26 cellular contexts compared by ENCODE assay signal in the genomic region with DNA sequence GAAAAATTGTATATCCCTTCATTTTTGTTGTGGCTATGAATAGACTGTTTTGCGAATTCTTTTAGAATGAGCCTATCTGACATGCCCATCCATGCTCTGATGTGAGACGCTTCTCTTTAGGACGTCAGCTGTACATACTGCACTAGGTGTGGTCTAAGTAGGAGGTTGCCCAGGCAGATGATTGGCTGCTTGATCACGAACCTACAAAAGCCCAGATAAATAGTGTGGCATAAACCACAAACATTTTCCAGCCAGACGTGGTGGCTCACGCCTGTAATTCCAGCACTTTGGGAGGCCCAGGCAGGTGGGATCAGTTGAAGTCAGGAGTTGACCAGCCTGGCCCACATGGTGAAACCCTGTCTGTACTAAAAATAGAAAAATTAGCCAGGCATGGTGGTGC.
DNase-seq lines count a peak whose midpoint lies in the region; ATAC-seq, FAIRE-seq and TF ChIP-seq lines count a peak whose summit lies in the region.
"Had no signal": no experiment of that assay in that cellular context is flagged by ENCODE, and none has a peak within 500 bp of the region (broad histone marks: within the 10 kb centered on the region; RNA-seq: fewer than 3 reads in every experiment).

No MANE protein-coding gene starts in this region.

- H3K4me3 ChIP-seq in breast epithelium (no peak overlapping the region), fibroblast of lung (replicated peaks in 1 of 4; ENCODE audit: control extremely low read depth in 1 of 4, insufficient read depth in 1 of 4, low read depth in 3 of 4, low read length in 4 of 4) (no peak overlapping the region)
- H3K4me3 ChIP-seq: gastrocnemius medialis, GM23338, hepatocyte, lung, mucosa of descending colon, skin epidermis, upper lobe of left lung had no signal

- ATAC-seq in HG02678 (IDR thresholded peaks at IDR 0.05; ENCODE audit: unreplicated experiment) (no peak), HG03175 (IDR thresholded peaks at IDR 0.05; ENCODE audit: unreplicated experiment) (no peak)

- H3K27ac Mint-ChIP-seq in MCF 10A (ENCODE audit: low read depth, unreplicated experiment) = peak overlapping the region; percentile 87
- H3K27ac Mint-ChIP-seq in activated naive CD8-positive, alpha-beta T cell treated with anti-CD3 and anti-CD28 coated beads for 36 hours = no peak overlapping the region
- H3K27ac Mint-ChIP-seq: activated CD4-positive, alpha-beta T cell treated with anti-CD3 and anti-CD28 coated beads for 36 hours; activated CD8-positive, alpha-beta T cell treated with anti-CD3 and anti-CD28 coated beads, Interleukin-2, amount 10 ng/mL, durations not matched to agents 7 days and 5 days; activated naive CD4-positive, alpha-beta T cell treated with anti-CD3 and anti-CD28 coated beads, Interleukin-2, amount 50 U/mL, for 24 hours; activated T-helper 2 cell treated with anti-CD3 and anti-CD28 coated beads, Interferon-gamma antibody, Interleukin-2, Interleukin-4, amounts not matched to agents 10 μg/mL and 5 μg/mL and 100 μg/mL, durations not matched to agents 14 hours and 24 hours and 36 hours; CD4-positive, CD25-positive, alpha-beta regulatory T cell; dendritic cell treated with granulocyte-macrophage colony-stimulating factor and Interleukin-4, amounts not matched to agents 40 ng/mL and 50 ng/mL, for 4 days; GM23338; natural killer cell; stimulated activated naive B cell treated with anti-CD40 and anti-IgM and Interleukin-4, amounts not matched to agents 10 μg/mL and 1 μg/mL and 100 μg/mL, for 72 hours; T-helper 1 cell treated with Interleukin-12 subunit alpha and Interleukin-12 subunit beta and Interleukin-4 antibody, amounts not matched to agents 30 μg/mL and 1 μg/mL, for 36 hours had no signal

- peak; percentile 17 for DNase-seq in MCF 10A (ENCODE audit: unreplicated experiment)
- DNase-seq in breast epithelium (ENCODE audit: low spot score in 2 of 2) = no peak
- peak; percentile 9 to 13 for DNase-seq in fibroblast of lung (ENCODE audit: low read depth in 2 of 2)
- DNase-seq in urothelium cell line (ENCODE audit: low spot score) = peak; percentile 37
- no peak for DNase-seq in activated naive CD8-positive, alpha-beta T cell treated with anti-CD3 and anti-CD28 coated beads for 36 hours

- H4K20me1 ChIP-seq in fibroblast of lung (ENCODE audit: control insufficient read depth, extremely low read depth, insufficient read depth, low read length) = no peaks in the 10 kb centered on the region

- H3K27me3 ChIP-seq in breast epithelium (no peaks in the 10 kb centered on the region), fibroblast of lung (ENCODE audit: control insufficient read depth, insufficient read depth, low read length) (no peaks in the 10 kb centered on the region)
- H3K27me3 ChIP-seq: gastrocnemius medialis, hepatocyte, upper lobe of left lung had no signal

- POLR2A ChIA-PET in MCF 10A (lab: Yijun Ruan, JAX) = interaction anchor here (0.6 to 2.6 kb wide), 11 partner anchors 9 to 1981 kb away, joined by 3 to 36 read pairs (median 4); no protein-coding TSS in a partner anchor

- no peak overlapping the region for H3K4me2 ChIP-seq in fibroblast of lung (ENCODE audit: extremely low read depth, insufficient read depth, low read length)
- H3K4me2 ChIP-seq: GM23338, hepatocyte, SK-N-SH had no signal

- H3K36me3 ChIP-seq in breast epithelium = no peaks in the 10 kb centered on the region
- H3K36me3 ChIP-seq in fibroblast of lung (ENCODE audit: control insufficient read depth, insufficient read depth, low read length) = peaks cover 5% of the 10 kb centered on the region
- H3K36me3 ChIP-seq: gastrocnemius medialis had no signal

- H3K4me3 Mint-ChIP-seq in MCF 10A (ENCODE audit: unreplicated experiment) = peak overlapping the region; percentile 25
- no peak overlapping the region for H3K4me3 Mint-ChIP-seq in activated naive CD8-positive, alpha-beta T cell treated with anti-CD3 and anti-CD28 coated beads for 36 hours
- H3K4me3 Mint-ChIP-seq: activated CD4-positive, alpha-beta T cell treated with anti-CD3 and anti-CD28 coated beads for 36 hours; activated CD8-positive, alpha-beta T cell treated with anti-CD3 and anti-CD28 coated beads, Interleukin-2, amount 10 ng/mL, durations not matched to agents 7 days and 5 days; activated naive CD4-positive, alpha-beta T cell treated with anti-CD3 and anti-CD28 coated beads, Interleukin-2, amount 50 U/mL, for 24 hours; CD4-positive, CD25-positive, alpha-beta regulatory T cell; dendritic cell treated with granulocyte-macrophage colony-stimulating factor and Interleukin-4, amounts not matched to agents 40 ng/mL and 50 ng/mL, for 4 days; GM23338; natural killer cell; stimulated activated naive B cell treated with anti-CD40 and anti-IgM and Interleukin-4, amounts not matched to agents 10 μg/mL and 1 μg/mL and 100 μg/mL, for 72 hours; T-helper 1 cell treated with Interleukin-12 subunit alpha and Interleukin-12 subunit beta and Interleukin-4 antibody, amounts not matched to agents 30 μg/mL and 1 μg/mL, for 36 hours had no signal

- H2AFZ ChIP-seq in fibroblast of lung (ENCODE audit: low read length) = no peak overlapping the region
- H2AFZ ChIP-seq: GM23338, hepatocyte had no signal

- H3K4me1 Mint-ChIP-seq in MCF 10A (ENCODE audit: insufficient read depth, unreplicated experiment) = peaks cover 42% of the 10 kb centered on the region
- no peaks in the 10 kb centered on the region for H3K4me1 Mint-ChIP-seq in activated naive CD8-positive, alpha-beta T cell treated with anti-CD3 and anti-CD28 coated beads for 36 hours
- H3K4me1 Mint-ChIP-seq: activated CD4-positive, alpha-beta T cell treated with anti-CD3 and anti-CD28 coated beads for 36 hours; activated naive CD4-positive, alpha-beta T cell treated with anti-CD3 and anti-CD28 coated beads, Interleukin-2, amount 50 U/mL, for 24 hours; CD4-positive, CD25-positive, alpha-beta regulatory T cell; natural killer cell had no signal

- intact Hi-C loops in MCF 10A (cut with micrococcal nuclease) = loop anchor here (10.0 kb wide), 2 partner anchors 311 to 1191 kb away; no protein-coding TSS in a partner anchor
- intact Hi-C loops in breast epithelium (cut with DNase I; ENCODE audit: low total_unique reads) = no loop called here

- H3K9me3 ChIP-seq in breast epithelium (no peaks in the 10 kb centered on the region), fibroblast of lung (ENCODE audit: control insufficient read depth, insufficient read depth, low read depth, low read length) (no peaks in the 10 kb centered on the region)
- H3K9me3 ChIP-seq: gastrocnemius medialis, mucosa of descending colon, SK-N-SH, upper lobe of left lung had no signal

- H3K4me1 ChIP-seq in breast epithelium (peaks cover 0 to 7% of the 10 kb centered on the region in 2 donors), fibroblast of lung (ENCODE audit: control insufficient read depth, extremely low read depth, insufficient read depth, low read length) (peaks cover 3% of the 10 kb centered on the region)
- H3K4me1 ChIP-seq: upper lobe of left lung had no signal

- H3K36me3 Mint-ChIP-seq in MCF 10A (ENCODE audit: insufficient read depth, unreplicated experiment) = peaks cover 38% of the 10 kb centered on the region
- H3K36me3 Mint-ChIP-seq in activated naive CD8-positive, alpha-beta T cell treated with anti-CD3 and anti-CD28 coated beads for 36 hours = no peaks in the 10 kb centered on the region
- H3K36me3 Mint-ChIP-seq: activated naive CD4-positive, alpha-beta T cell treated with anti-CD3 and anti-CD28 coated beads, Interleukin-2, amount 50 U/mL, for 24 hours; CD4-positive, CD25-positive, alpha-beta regulatory T cell; natural killer cell; stimulated activated naive B cell treated with anti-CD40 and anti-IgM and Interleukin-4, amounts not matched to agents 10 μg/mL and 1 μg/mL and 100 μg/mL, for 72 hours had no signal

- no peaks in the 10 kb centered on the region for H3K9me3 Mint-ChIP-seq in MCF 10A (ENCODE audit: unreplicated experiment)
- H3K9me3 Mint-ChIP-seq in activated naive CD8-positive, alpha-beta T cell treated with anti-CD3 and anti-CD28 coated beads for 36 hours = no peaks in the 10 kb centered on the region
- H3K9me3 Mint-ChIP-seq: activated naive CD4-positive, alpha-beta T cell treated with anti-CD3 and anti-CD28 coated beads, Interleukin-2, amount 50 U/mL, for 24 hours; activated T-helper 2 cell treated with anti-CD3 and anti-CD28 coated beads, Interferon-gamma antibody, Interleukin-2, Interleukin-4, amounts not matched to agents 10 μg/mL and 5 μg/mL and 100 μg/mL, durations not matched to agents 14 hours and 24 hours and 36 hours; dendritic cell treated with granulocyte-macrophage colony-stimulating factor and Interleukin-4, amounts not matched to agents 40 ng/mL and 50 ng/mL, for 4 days; GM23338; natural killer cell; stimulated activated naive B cell treated with anti-CD40 and anti-IgM and Interleukin-4, amounts not matched to agents 10 μg/mL and 1 μg/mL and 100 μg/mL, for 72 hours; T-helper 1 cell treated with Interleukin-12 subunit alpha and Interleukin-12 subunit beta and Interleukin-4 antibody, amounts not matched to agents 30 μg/mL and 1 μg/mL, for 36 hours had no signal

- FAIRE-seq in urothelium cell line (lab: Jason Lieb, UNC) = no peak
- FAIRE-seq: GM19239 had no signal

- no peak overlapping the region for H3K27ac ChIP-seq in breast epithelium
- peak overlapping the region; percentile 14; the same call in 1 of the 2 replicates for H3K27ac ChIP-seq in VCaP
- H3K27ac ChIP-seq in fibroblast of lung (ENCODE audit: insufficient read depth, low read length) = no peak overlapping the region
- H3K27ac ChIP-seq: gastrocnemius medialis, hepatocyte, skin epidermis, upper lobe of left lung had no signal

- TF ChIP-seq CTCF in MCF 10A (IDR thresholded peaks at IDR 0.05; ENCODE audit: unreplicated experiment) = no peak
- TF ChIP-seq CTCF in breast epithelium (IDR thresholded peaks at IDR 0.05) = no peak
- no peak for TF ChIP-seq CTCF in VCaP (conservative IDR thresholded peaks at IDR 0.05)
- TF ChIP-seq CTCF in fibroblast of lung (conservative IDR thresholded peaks at IDR 0.05 in 1 of 2, IDR thresholded peaks at IDR 0.05 in 1 of 2; ENCODE audit: low read depth in 1 of 2, low read length in 2 of 2) = no peak

- BruUV-seq in MCF 10A (replicated peaks; lab: Mats Ljungman, UMichigan) = no TSS peak

- CTCF ChIA-PET in MCF 10A (lab: Yijun Ruan, JAX) = interaction anchor here (0.6 to 10.8 kb wide), 33 partner anchors 9 to 1200 kb away, joined by 3 to 240 read pairs (median 5); no protein-coding TSS in a partner anchor

- TF ChIP-seq POLR2A in breast epithelium (IDR thresholded peaks at IDR 0.05) = no peak

- no peaks in the 10 kb centered on the region for H3K79me2 ChIP-seq in fibroblast of lung (ENCODE audit: control insufficient read depth, insufficient read depth, low read length)
- H3K79me2 ChIP-seq: hepatocyte had no signal

- H3K9ac ChIP-seq in fibroblast of lung (ENCODE audit: insufficient read depth, low read length) = no peak overlapping the region
- H3K9ac ChIP-seq: SK-N-SH had no signal

- no peaks in the 10 kb centered on the region for H3K27me3 Mint-ChIP-seq in MCF 10A (ENCODE audit: insufficient read depth, unreplicated experiment)
- H3K27me3 Mint-ChIP-seq in activated naive CD8-positive, alpha-beta T cell treated with anti-CD3 and anti-CD28 coated beads for 36 hours = peaks cover 13% of the 10 kb centered on the region
- H3K27me3 Mint-ChIP-seq: activated naive CD4-positive, alpha-beta T cell treated with anti-CD3 and anti-CD28 coated beads, Interleukin-2, amount 50 U/mL, for 24 hours; CD4-positive, CD25-positive, alpha-beta regulatory T cell had no signal

Comparison
In these comparisons a context has a peak if more than half of its experiments do, and no peak if none do; other contexts are left out.
1. DNase-seq: peak in MCF 10A (single experiment), fibroblast of lung (2 of 2) and urothelium cell line (single experiment); none in breast epithelium (0 of 2) and activated naive CD8-positive, alpha-beta T cell treated with anti-CD3 and anti-CD28 coated beads for 36 hours (single experiment).